ENCODE assay signal across 8 cellular contexts in genomic region chr1:165826565-165826964, GRCh38. TPM values are rescaled to one million over a fixed set of nuclear protein-coding genes. Genes with fewer than 3 reads are reported as not detected.
DNase-seq lines count a peak whose midpoint lies in the region; ATAC-seq and TF ChIP-seq lines count a peak whose summit lies in the region.

No MANE protein-coding gene starts in this region.

- DNase-seq in CD14-positive monocyte (ENCODE audit: low spot score) (no peak), caudate nucleus (lab: John Stamatoyannopoulos, UW) (no peak), NCI-H1092 (lab: John Stamatoyannopoulos, UW) (no peak), NCI-H2081 treated with DMSO at 0.1 percent for 48 hours (lab: John Stamatoyannopoulos, UW) (no peak), T-helper 9 cell (no peak)

- H3K27me3 ChIP-seq in Loucy (ENCODE audit: insufficient read depth, low read length, poor library complexity, severe bottlenecking) (no peaks in the 10 kb centered on the region), neural cell (ENCODE audit: insufficient read depth, low read depth, low read length) (no peaks in the 10 kb centered on the region)

- no peaks in the 10 kb centered on the region for H3K36me3 Mint-ChIP-seq in CD14-positive monocyte

- H3K9me2 ChIP-seq in Loucy (replicated peaks; ENCODE audit: low read depth, low read length), result no peaks in the 10 kb centered on the region
- no peaks in the 10 kb centered on the region for H3K9me2 ChIP-seq in neural cell (ENCODE audit: insufficient read depth, low read length)

- H3K4me2 ChIP-seq in Loucy (ENCODE audit: low read depth, low read length, poor library complexity, severe bottlenecking) (peak overlapping the region; percentile 72), neural cell (ENCODE audit: low read length) (no peak overlapping the region)

- peaks cover 21% of the 10 kb centered on the region for H3K4me1 Mint-ChIP-seq in CD14-positive monocyte

- intact Hi-C loops in CD14-positive monocyte (cut with micrococcal nuclease), result loop anchor here (5.0 to 10.0 kb wide), 4 partner anchors 46 to 59 kb away; partner anchors contain the start of gene TMCO1 (in 1 of the 2)

- peak overlapping the region; percentile 94 for H3K9ac ChIP-seq in Loucy (ENCODE audit: low read depth, low read length, poor library complexity, severe bottlenecking)
- peak overlapping the region; percentile 83 for H3K9ac ChIP-seq in neural cell (ENCODE audit: low read length)

- peak overlapping the region; percentile 95 for H3K4me3 ChIP-seq in Loucy (ENCODE audit: low read length, poor library complexity, severe bottlenecking)
- peak overlapping the region; percentile 84 for H3K4me3 ChIP-seq in neural cell (ENCODE audit: low read length)

- H3K79me2 ChIP-seq in Loucy (ENCODE audit: insufficient read depth, low read length), result peaks cover 43% of the 10 kb centered on the region
- peaks cover 23% of the 10 kb centered on the region for H3K79me2 ChIP-seq in neural cell (replicated peaks; ENCODE audit: insufficient read depth, low read length)

- peaks cover 0 to 3% (median 0%) of the 10 kb centered on the region in 3 donors for H3K27me3 Mint-ChIP-seq in CD14-positive monocyte (ENCODE audit: low read depth in 3 of 3)

- H3F3A ChIP-seq in Loucy (ENCODE audit: low read depth) (no peaks in the 10 kb centered on the region), neural cell (ENCODE audit: insufficient read depth, low read length, poor library complexity, severe bottlenecking) (peaks cover 12% of the 10 kb centered on the region)

- TF ChIP-seq EP300 in neural cell (conservative IDR thresholded peaks at IDR 0.05; ENCODE audit: poor library complexity, severe bottlenecking), result no peak

- peak overlapping the region; percentile 79 to 86 for H3K4me3 Mint-ChIP-seq in CD14-positive monocyte

- ATAC-seq in GM19397 (IDR thresholded peaks at IDR 0.05; ENCODE audit: unreplicated experiment), result no peak

- H3K4me1 ChIP-seq in Loucy (ENCODE audit: insufficient read depth, low read length, poor library complexity, severe bottlenecking), result peaks cover 22% of the 10 kb centered on the region

- H3K9me3 Mint-ChIP-seq in CD14-positive monocyte, result no peaks in the 10 kb centered on the region

- H4K20me1 ChIP-seq in Loucy (ENCODE audit: insufficient read depth, low read length, poor library complexity, severe bottlenecking), result peaks cover 23% of the 10 kb centered on the region
- H4K20me1 ChIP-seq in neural cell (ENCODE audit: insufficient read depth), result no peaks in the 10 kb centered on the region

- peak overlapping the region; percentile 50; the same call in 1 of the 2 replicates for H2AFZ ChIP-seq in Loucy (ENCODE audit: low read length)
- no peak overlapping the region for H2AFZ ChIP-seq in neural cell (ENCODE audit: low read depth, low read length)

- peak overlapping the region in 1 of 7 donors; percentile 41 for H3K27ac Mint-ChIP-seq in CD14-positive monocyte

- no peaks in the 10 kb centered on the region for H3K9me3 ChIP-seq in Loucy (ENCODE audit: insufficient read depth, low read depth, low read length)
- H3K9me3 ChIP-seq in neural cell (ENCODE audit: low read length), result no peaks in the 10 kb centered on the region

- H3K27ac ChIP-seq in caudate nucleus (ENCODE audit: low read depth, low read length) (peak overlapping the region; percentile 3), neural cell (ENCODE audit: low read length) (peak overlapping the region; percentile 54)

- TF ChIP-seq CTCF in CD14-positive monocyte (IDR thresholded peaks at IDR 0.05) (no peak), Loucy (conservative IDR thresholded peaks at IDR 0.05; ENCODE audit: low read length) (no peak), neural cell (IDR thresholded peaks at IDR 0.05; ENCODE audit: poor library complexity, severe bottlenecking) (no peak)

- H3K36me3 ChIP-seq in Loucy (ENCODE audit: insufficient read depth, low read length) (no peaks in the 10 kb centered on the region), neural cell (ENCODE audit: insufficient read depth, low read length) (no peaks in the 10 kb centered on the region)

- TF ChIP-seq RAD21 in neural cell (conservative IDR thresholded peaks at IDR 0.05), result no peak

TF ChIP-seq in neural cell, 6 proteins besides CTCF, POLR2A, EP300 and RAD21:
- no peak for TF ChIP-seq TAF1 (IDR thresholded peaks at IDR 0.05; ENCODE audit: low read depth)
- no peak for TF ChIP-seq POLR2AphosphoS5 (IDR thresholded peaks at IDR 0.05)
- no peak for TF ChIP-seq SMC3 (conservative IDR thresholded peaks at IDR 0.05; ENCODE audit: poor library complexity)
- TF ChIP-seq MXI1 (conservative IDR thresholded peaks at IDR 0.05; ENCODE audit: poor library complexity, severe bottlenecking), result peak; percentile 11
- no peak for TF ChIP-seq EZH2 (IDR thresholded peaks at IDR 0.05; ENCODE audit: borderline replicate concordance, insufficient read depth, low read length, poor library complexity, severe bottlenecking)

RNA-seq across cellular contexts. Expression of gene UCK2, which starts 0.8 kb away (rescaled TPM):
- polyA plus RNA-seq in CD14-positive monocyte (10 to 100 TPM; 12.8 to 15.4 TPM), neural cell (36.0 and 42.8 TPM in 2 replicates)
- 79.5 and 91.1 TPM in 2 replicates for polyA minus RNA-seq in neural cell

RNA-seq across cellular contexts. Expression of gene TMCO1, which starts 57.9 kb away (rescaled TPM):
- polyA plus RNA-seq in CD14-positive monocyte, result 100 to 1,000 TPM; 146 to 154 TPM
- 116 and 137 TPM in 2 replicates for polyA plus RNA-seq in neural cell
- polyA minus RNA-seq in neural cell, result 79.4 and 79.8 TPM in 2 replicates
